ENCODE assay signal across 10 cellular contexts in the genomic region with DNA sequence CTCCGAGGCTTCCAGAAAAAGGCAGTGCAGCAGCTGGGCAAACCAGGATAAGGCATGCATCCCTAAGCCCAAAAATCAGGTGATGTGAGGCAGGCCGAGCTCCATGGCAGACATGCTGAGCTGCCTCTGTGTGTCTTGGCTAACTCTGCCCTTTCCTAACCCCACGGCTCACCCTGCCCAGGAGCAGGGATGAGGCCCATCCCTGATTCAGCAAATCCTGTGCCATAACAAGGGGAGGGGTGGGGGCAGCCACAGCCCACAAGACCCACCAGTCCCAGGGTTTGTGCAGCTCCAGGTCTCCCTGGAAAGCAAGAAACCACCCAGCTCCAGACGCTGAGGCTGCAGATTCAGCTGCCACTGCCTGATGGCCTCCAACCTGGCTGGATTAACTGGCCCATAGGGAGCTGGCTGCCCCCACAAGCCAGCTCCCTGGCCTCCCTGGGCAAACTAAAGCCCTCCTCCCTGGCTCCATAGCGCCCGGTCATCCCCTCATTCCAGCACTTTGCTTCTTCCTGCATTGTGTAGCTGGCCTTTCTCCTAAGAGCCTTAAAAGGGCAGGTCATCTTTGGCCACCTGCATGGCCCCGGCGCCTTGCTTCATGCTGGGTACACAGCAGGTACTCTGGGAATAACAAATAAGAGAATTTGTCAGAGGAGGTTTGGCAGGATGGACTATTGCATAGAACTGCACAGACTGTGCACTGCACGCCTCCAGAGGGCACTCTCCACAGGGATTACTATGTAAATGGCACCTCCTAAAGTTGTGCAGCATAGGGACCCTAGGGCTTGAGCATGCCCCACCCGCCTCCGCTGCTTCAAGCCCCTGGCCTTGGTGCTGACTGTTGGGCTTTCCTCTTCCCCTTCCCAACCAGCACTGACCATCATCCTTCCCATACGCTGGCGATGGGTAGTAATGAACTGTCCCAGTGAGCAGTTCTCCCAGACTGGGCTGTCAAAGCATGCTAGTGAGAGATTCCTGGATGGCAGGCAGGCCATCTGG. TPM values are rescaled to one million over a fixed set of nuclear protein-coding genes. Genes with fewer than 3 reads are reported as not detected.
DNase-seq lines count a peak whose midpoint lies in the region; ATAC-seq, FAIRE-seq and TF ChIP-seq lines count a peak whose summit lies in the region.
"Had no signal": no experiment of that assay in that cellular context is flagged by ENCODE, and none has a peak within 500 bp of the region (broad histone marks: within the 10 kb centered on the region; RNA-seq: fewer than 3 reads in every experiment).

No MANE protein-coding gene starts in this region.

- no peak overlapping the region for H3K4me3 ChIP-seq in fibroblast of the aortic adventitia (ENCODE audit: low read depth, low read length)

- no peak for TF ChIP-seq POLR2A in GM18505 (IDR thresholded peaks at IDR 0.05; ENCODE audit: borderline replicate concordance, extremely low read depth, insufficient read depth, insufficient read length)

- DNase-seq in A172 (ENCODE audit: low spot score) (peak; percentile 51), RCC 7860 (ENCODE audit: low spot score) (peak; percentile 9), fibroblast of the aortic adventitia (ENCODE audit: low read depth) (peak; percentile 24), NCI-H510A treated with DMSO at 0.1 percent for 48 hours (lab: John Stamatoyannopoulos, UW) (no peak)
- DNase-seq: activated effector memory CD4-positive, alpha-beta T cell treated with anti-CD3 and anti-CD28 coated beads, Interleukin-2, amount 50 U/mL, for 16 hours had no signal

- FAIRE-seq in RCC 7860 (lab: Jason Lieb, UNC): no peak

- peak; percentile 50 for TF ChIP-seq CTCF in GM12872 (IDR thresholded peaks at IDR 0.05; ENCODE audit: insufficient read depth, low read depth, low read length)
- TF ChIP-seq CTCF in fibroblast of the aortic adventitia (IDR thresholded peaks at IDR 0.05; ENCODE audit: insufficient read depth, low read length): peak; percentile 36

- no peak for ATAC-seq in GM21717 (IDR thresholded peaks at IDR 0.05; ENCODE audit: unreplicated experiment)
- no peak for ATAC-seq in GM18505 (IDR thresholded peaks at IDR 0.05; ENCODE audit: unreplicated experiment)
- ATAC-seq in HG02610 (IDR thresholded peaks at IDR 0.05; ENCODE audit: unreplicated experiment): no peak
- ATAC-seq: stimulated activated effector memory CD8-positive, alpha-beta T cell treated with anti-CD3 and anti-CD28 coated beads, Interleukin-12 subunit alpha, Interleukin-12 subunit beta, amount 100 ng/mL, for 72 hours had no signal

RNA-seq across cellular contexts. Expression of a gene that starts 10.7 kb away (rescaled TPM):
- total RNA-seq in A172 (2014; rRNA removed; shearing (Covaris generic)): 71.3 and 117 TPM in 2 replicates
- 7.0 and 50.9 TPM in 2 replicates for total RNA-seq in fibroblast of the aortic adventitia (ENCODE audit: low replicate concordance)
